Comparison of ENCODE assay signal across 8 cellular contexts in genomic region chr15:61871926-61872522, GRCh38.
DNase-seq lines count a peak whose midpoint lies in the region; ATAC-seq and TF ChIP-seq lines count a peak whose summit lies in the region.

No MANE protein-coding gene starts in this region.

- H3K9ac ChIP-seq in OCI-LY1 (ENCODE audit: low read length), result no peak overlapping the region

- H3K9me2 ChIP-seq in OCI-LY1 (ENCODE audit: low read depth, low read length), result no peaks in the 10 kb centered on the region

- H3K27ac ChIP-seq in 22Rv1, result no peak overlapping the region
- H3K27ac ChIP-seq in OCI-LY1 (ENCODE audit: low read depth, low read length, poor library complexity, severe bottlenecking), result no peak overlapping the region
- H3K27ac ChIP-seq in esophagus muscularis mucosa (replicated peaks in 1 of 4), result no peak overlapping the region
- no peak overlapping the region for H3K27ac ChIP-seq in coronary artery

- TF ChIP-seq POLR2A in esophagus muscularis mucosa (IDR thresholded peaks at IDR 0.05; ENCODE audit: low read depth), result no peak

- no peaks in the 10 kb centered on the region for H4K20me1 ChIP-seq in OCI-LY1 (ENCODE audit: insufficient read depth, low read length)

- no peaks in the 10 kb centered on the region for H3K27me3 Mint-ChIP-seq in activated T-cell treated with anti-CD3 and anti-CD28 coated beads, Interleukin-2, amount 50 U/mL, for 4 hours (ENCODE audit: low read depth)

- H3K9me3 Mint-ChIP-seq in activated T-cell treated with anti-CD3 and anti-CD28 coated beads, Interleukin-2, amount 50 U/mL, for 4 hours, result no peaks in the 10 kb centered on the region

- no peaks in the 10 kb centered on the region for H3F3A ChIP-seq in OCI-LY1 (ENCODE audit: insufficient read depth, low read length)

- 95% methylated on average over 1 of the region's 1 CpG for WGBS in esophagus muscularis mucosa

- H3K27me3 ChIP-seq in OCI-LY1 (ENCODE audit: insufficient read depth, low read length) (no peaks in the 10 kb centered on the region), esophagus muscularis mucosa (no peaks in the 10 kb centered on the region)

- no peak for ATAC-seq in activated T-cell treated with anti-CD3 and anti-CD28 coated beads, Interleukin-2, amount 50 U/mL, for 4 hours
- ATAC-seq in GM18873 (IDR thresholded peaks at IDR 0.05; ENCODE audit: low FRiP score, unreplicated experiment), result no peak

- no peaks in the 10 kb centered on the region for H3K4me1 ChIP-seq in OCI-LY1 (ENCODE audit: insufficient read depth, low read length, severe bottlenecking)
- H3K4me1 ChIP-seq in esophagus muscularis mucosa, result no peaks in the 10 kb centered on the region

- H3K4me3 ChIP-seq in OCI-LY1 (ENCODE audit: low read depth, low read length, poor library complexity, severe bottlenecking) (no peak overlapping the region), esophagus muscularis mucosa (no peak overlapping the region), coronary artery (no peak overlapping the region)

- TF ChIP-seq CTCF in 22Rv1 (IDR thresholded peaks at IDR 0.05) (peak; percentile 81), GM12874 (IDR thresholded peaks at IDR 0.05; ENCODE audit: insufficient read depth, low read depth, low read length) (peak; percentile 25; the same call in 1 of the 2 replicates), OCI-LY1 (IDR thresholded peaks at IDR 0.05; ENCODE audit: low read length) (peak; percentile 66; the same call in 1 of the 2 replicates), esophagus muscularis mucosa (IDR thresholded peaks at IDR 0.05) (peak; percentile 9 to 46 (median 19)), coronary artery (IDR thresholded peaks at IDR 0.05) (no peak)

- DNase-seq in esophagus muscularis mucosa (ENCODE audit: extremely low spot score) (no peak), smooth muscle cell of the brain vasculature (ENCODE audit: low read depth, low spot score) (peak; percentile 1), coronary artery (ENCODE audit: low spot score) (no peak)
- DNase-seq in activated T-cell treated with anti-CD3 and anti-CD28 coated beads, Interleukin-2, amount 50 U/mL, for 4 hours, result no peak

- peaks cover 31% of the 10 kb centered on the region for H3K36me3 Mint-ChIP-seq in activated T-cell treated with anti-CD3 and anti-CD28 coated beads, Interleukin-2, amount 50 U/mL, for 4 hours (ENCODE audit: insufficient read depth)

- no peak overlapping the region for H3K4me3 Mint-ChIP-seq in activated T-cell treated with anti-CD3 and anti-CD28 coated beads, Interleukin-2, amount 50 U/mL, for 4 hours

- intact Hi-C loops in esophagus muscularis mucosa (cut with DNase I), result no loop called here

- H2AFZ ChIP-seq in OCI-LY1 (ENCODE audit: low read length), result no peak overlapping the region

- H3K36me3 ChIP-seq in OCI-LY1 (ENCODE audit: insufficient read depth, low read length), result peaks cover 72% of the 10 kb centered on the region
- peaks cover 16 to 99% (median 51%) of the 10 kb centered on the region in 4 donors for H3K36me3 ChIP-seq in esophagus muscularis mucosa

- H3K9me3 ChIP-seq in OCI-LY1 (ENCODE audit: low read length) (no peaks in the 10 kb centered on the region), esophagus muscularis mucosa (no peaks in the 10 kb centered on the region)

- H3K4me1 Mint-ChIP-seq in activated T-cell treated with anti-CD3 and anti-CD28 coated beads, Interleukin-2, amount 50 U/mL, for 4 hours (ENCODE audit: low read depth), result no peaks in the 10 kb centered on the region

- no peak for TF ChIP-seq EP300 in esophagus muscularis mucosa (IDR thresholded peaks at IDR 0.05)

- no peak overlapping the region for H3K4me2 ChIP-seq in OCI-LY1 (ENCODE audit: low read length)

- no peaks in the 10 kb centered on the region for H3K79me2 ChIP-seq in OCI-LY1 (ENCODE audit: insufficient read depth, low read length)
